In the genomic region with DNA sequence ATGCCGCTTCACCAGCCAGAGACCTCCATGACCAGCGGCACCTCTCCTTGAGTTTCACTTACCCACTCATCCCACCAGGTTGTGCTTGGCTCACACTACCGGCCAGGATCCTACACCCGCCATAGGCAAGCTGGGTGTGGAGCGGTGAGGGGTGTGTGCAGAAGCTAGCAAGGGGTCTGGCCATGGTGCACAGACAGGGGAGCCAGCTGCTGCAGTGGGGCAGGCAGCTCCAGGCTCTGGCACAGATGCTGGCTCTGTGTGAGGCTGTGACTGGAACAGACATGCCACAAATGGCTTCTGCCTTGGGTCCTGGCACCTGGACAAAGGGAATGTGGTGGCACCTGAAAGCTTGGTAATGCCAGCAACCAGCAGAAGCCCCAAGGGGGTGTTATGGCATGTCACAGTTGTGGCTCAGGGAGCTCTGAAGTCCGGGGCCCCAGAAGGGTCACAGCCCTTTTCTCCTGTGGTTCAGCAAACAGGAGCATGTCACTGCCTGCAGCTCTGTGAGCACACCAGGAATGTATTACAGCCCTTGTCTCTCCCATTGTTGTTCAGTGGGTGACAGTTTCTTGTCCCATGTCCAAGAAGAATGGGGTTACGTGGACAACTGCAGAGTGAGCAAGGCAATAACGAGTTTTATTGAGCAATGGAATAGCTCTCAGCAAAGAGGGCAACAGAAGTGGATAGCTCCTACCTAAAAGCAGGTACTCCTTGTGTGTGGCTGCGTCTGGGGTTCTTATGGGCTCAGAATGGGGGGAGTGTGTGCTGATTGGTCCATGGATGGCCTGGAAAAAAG, we compare ENCODE assay signal across 20 cellular contexts.
"Had no signal": no experiment of that assay in that cellular context is flagged by ENCODE, and none has a peak within 500 bp of the region (broad histone marks: within the 10 kb centered on the region; RNA-seq: fewer than 3 reads in every experiment).

No MANE protein-coding gene starts in this region.

- ATAC-seq: foreskin keratinocyte; left lobe of liver; psoas muscle; right cardiac atrium; stimulated activated naive CD8-positive, alpha-beta T cell treated with anti-CD3 and anti-CD28 coated beads, Interleukin-15, amount 100 ng/mL, for 72 hours had no signal

- H3K4me1 ChIP-seq: foreskin keratinocyte, psoas muscle, suprapubic skin, transverse colon, vagina had no signal

- H3K4me3 Mint-ChIP-seq: activated naive CD4-positive, alpha-beta T cell treated with anti-CD3 and anti-CD28 coated beads, Interleukin-2, amount 50 U/mL, for 24 hours; neural crest cell; stimulated activated naive CD8-positive, alpha-beta T cell treated with anti-CD3 and anti-CD28 coated beads, Interleukin-15, amount 100 ng/mL, for 72 hours had no signal

- H3K36me3 Mint-ChIP-seq: activated naive CD4-positive, alpha-beta T cell treated with anti-CD3 and anti-CD28 coated beads, Interleukin-2, amount 50 U/mL, for 24 hours had no signal

- DNase-seq: activated CD4-positive, alpha-beta T cell treated with anti-CD3 and anti-CD28 coated beads, Interleukin-2, amount 50 U/mL, for 1 hour; activated CD4-positive, CD25-positive, alpha-beta regulatory T cell treated with anti-CD3 and anti-CD28 coated beads, Interleukin-2, amount 50 U/mL, for 72 hours; activated CD8-positive, alpha-beta memory T cell treated with anti-CD3 and anti-CD28 coated beads, Interleukin-2, amount 50 U/mL, for 48 hours; activated gamma-delta T cell; dorsolateral prefrontal cortex; midbrain; ovary; right cardiac atrium; stimulated activated CD4-positive, alpha-beta T cell treated with anti-CD3 and anti-CD28 coated beads, Interleukin-15, amount 100 ng/mL, for 24 hours; stimulated activated CD4-positive, alpha-beta T cell treated with anti-CD3 and anti-CD28 coated beads, Interleukin-2, amount 100 ng/mL, for 48 hours; stimulated activated naive CD8-positive, alpha-beta T cell treated with anti-CD3 and anti-CD28 coated beads, Interleukin-15, amount 100 ng/mL, for 72 hours; transverse colon had no signal

- H3K27ac Mint-ChIP-seq: activated naive CD4-positive, alpha-beta T cell treated with anti-CD3 and anti-CD28 coated beads, Interleukin-2, amount 50 U/mL, for 24 hours; stimulated activated naive CD8-positive, alpha-beta T cell treated with anti-CD3 and anti-CD28 coated beads, Interleukin-15, amount 100 ng/mL, for 72 hours had no signal

- H3K4me2 ChIP-seq: hepatocyte had no signal

- H3K27ac ChIP-seq: dorsolateral prefrontal cortex, foreskin keratinocyte, hepatocyte, ovary, psoas muscle, suprapubic skin, transverse colon, vagina had no signal

- H3K79me2 ChIP-seq: hepatocyte had no signal

- H3K27me3 Mint-ChIP-seq: activated naive CD4-positive, alpha-beta T cell treated with anti-CD3 and anti-CD28 coated beads, Interleukin-2, amount 50 U/mL, for 24 hours; stimulated activated naive CD8-positive, alpha-beta T cell treated with anti-CD3 and anti-CD28 coated beads, Interleukin-15, amount 100 ng/mL, for 72 hours had no signal

- H3K36me3 ChIP-seq: ovary, suprapubic skin, transverse colon, vagina had no signal

- H3K27me3 ChIP-seq: foreskin keratinocyte, hepatocyte, ovary, suprapubic skin, transverse colon, vagina had no signal

- H3K9me3 Mint-ChIP-seq: activated naive CD4-positive, alpha-beta T cell treated with anti-CD3 and anti-CD28 coated beads, Interleukin-2, amount 50 U/mL, for 24 hours; neural crest cell had no signal

- H3K9me3 ChIP-seq: ovary, psoas muscle, transverse colon, vagina had no signal

- H3K4me1 Mint-ChIP-seq: activated naive CD4-positive, alpha-beta T cell treated with anti-CD3 and anti-CD28 coated beads, Interleukin-2, amount 50 U/mL, for 24 hours; neural crest cell; stimulated activated naive CD8-positive, alpha-beta T cell treated with anti-CD3 and anti-CD28 coated beads, Interleukin-15, amount 100 ng/mL, for 72 hours had no signal

- H3K4me3 ChIP-seq: dorsolateral prefrontal cortex, hepatocyte, ovary, psoas muscle, suprapubic skin, transverse colon, vagina had no signal
